Comparison of ENCODE assay signal across 11 cellular contexts in the genomic region with DNA sequence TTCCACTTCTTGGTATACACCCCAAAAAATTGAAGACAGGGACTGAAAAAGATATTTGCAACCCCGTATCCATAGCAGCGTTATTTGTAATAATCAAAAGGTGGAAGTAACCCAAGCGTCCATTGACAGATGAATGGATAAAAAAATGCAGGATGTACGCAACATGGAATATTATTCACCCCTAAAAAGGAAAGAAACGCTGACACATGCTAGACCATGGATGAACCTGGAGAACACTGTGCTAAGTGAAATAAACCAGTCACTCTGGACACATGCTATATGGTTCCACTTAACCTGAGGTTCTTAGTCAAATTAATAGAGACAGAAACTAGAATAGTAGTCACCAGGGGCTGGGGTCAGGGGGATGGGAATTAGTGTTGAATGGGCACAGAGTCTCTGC. TPM values are rescaled to one million over a fixed set of nuclear protein-coding genes. Genes with fewer than 3 reads are reported as not detected.
"Had no signal": no experiment of that assay in that cellular context is flagged by ENCODE, and none has a peak within 500 bp of the region (broad histone marks: within the 10 kb centered on the region; RNA-seq: fewer than 3 reads in every experiment).

No MANE protein-coding gene starts in this region.

- H3K9me3 ChIP-seq: HAP-1 had no signal

- H3K4me1 ChIP-seq: HAP-1 had no signal

- H3K36me3 ChIP-seq: HAP-1 had no signal

- H3K9ac ChIP-seq: KMS-11 had no signal

- DNase-seq: H7, IMR-90, Karpas-422, KBM-7 had no signal

- H3K27ac ChIP-seq: KMS-11 had no signal

- H3K9me3 Mint-ChIP-seq: GM23338 had no signal

- H3K4me3 ChIP-seq: GM23338, HAP-1 had no signal

- FAIRE-seq: HTR-8/SVneo had no signal

- H3K27ac Mint-ChIP-seq: GM23338 had no signal

- H3K4me2 ChIP-seq: GM23338, KMS-11 had no signal

- H2AFZ ChIP-seq: GM23338 had no signal

- ATAC-seq: GM23338, HCT116 had no signal

- H3K4me3 Mint-ChIP-seq: GM23338 had no signal

RNA-seq across cellular contexts. Expression of gene PRLH, which starts 38.6 kb away (rescaled TPM):
- total RNA-seq: GM23338, H4, H7, HT-29, IMR-90 had no signal
- polyA plus RNA-seq: GM23338, IMR-90 had no signal
